In the genomic region with DNA sequence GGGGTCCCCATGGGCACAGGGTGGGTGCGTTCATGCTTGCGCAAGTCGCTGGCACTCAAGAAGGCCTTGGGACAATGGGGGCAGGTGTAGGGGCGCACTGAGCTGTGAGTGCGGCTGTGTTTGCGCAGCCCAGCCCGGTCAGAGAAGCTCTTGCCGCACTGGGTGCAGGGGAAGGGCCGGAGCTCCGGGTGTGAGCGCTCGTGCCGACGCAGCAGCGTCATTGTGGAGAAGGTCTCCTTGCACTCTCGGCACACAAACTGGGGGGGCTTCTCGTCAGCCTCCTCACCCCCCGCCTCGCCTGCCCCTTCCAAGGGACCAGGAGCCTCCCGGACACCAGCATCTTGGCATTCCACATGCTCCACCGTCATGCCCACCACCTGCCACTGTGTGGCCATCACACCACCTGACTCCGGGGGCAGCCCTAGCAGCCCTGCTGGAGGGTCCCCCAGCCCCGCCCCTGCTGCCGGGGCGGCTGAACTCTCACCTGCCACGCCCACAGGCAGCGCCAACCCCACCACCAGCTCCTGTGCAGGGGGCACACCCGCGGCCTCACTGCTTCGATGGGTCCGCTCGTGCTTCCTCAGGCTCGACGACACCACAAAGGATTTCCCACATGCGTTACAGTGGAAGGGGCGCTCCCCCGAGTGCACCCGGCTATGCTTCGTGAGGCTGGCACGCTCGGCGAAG, we compare ENCODE assay signal across 21 cellular contexts.
"Had no signal": no experiment of that assay in that cellular context is flagged by ENCODE, and none has a peak within 500 bp of the region (broad histone marks: within the 10 kb centered on the region; RNA-seq: fewer than 3 reads in every experiment).

No MANE protein-coding gene starts in this region.

- ATAC-seq: activated T-cell treated with anti-CD3 and anti-CD28 coated beads, Interleukin-2, amount 50 U/mL, for 72 hours; left lobe of liver had no signal

- H3K27me3 ChIP-seq: brain microvascular endothelial cell, thyroid gland had no signal

- DNase-seq: activated CD4-positive, alpha-beta T cell treated with anti-CD3 and anti-CD28 coated beads, Interleukin-2, amount 50 U/mL, for 1 hour; activated CD4-positive, CD25-positive, alpha-beta regulatory T cell treated with anti-CD3 and anti-CD28 coated beads, Interleukin-2, amount 50 U/mL, for 72 hours; activated effector memory CD4-positive, alpha-beta T cell treated with anti-CD3 and anti-CD28 coated beads, Interleukin-2, amount 50 U/mL, for 16 hours; activated naive CD4-positive, alpha-beta T cell treated with anti-CD3 and anti-CD28 coated beads, Interleukin-2, amount 50 U/mL, for 16 hours; activated T-cell treated with anti-CD3 and anti-CD28 coated beads, Interleukin-2, amount 50 U/mL, for 72 hours; aorta; brain microvascular endothelial cell; central memory CD4-positive, alpha-beta T cell; kidney; midbrain; stimulated activated CD4-positive, alpha-beta T cell treated with anti-CD3 and anti-CD28 coated beads, Interleukin-12 subunit alpha, Interleukin-12 subunit beta, amount 100 ng/mL, for 4 hours; stimulated activated CD4-positive, alpha-beta T cell treated with anti-CD3 and anti-CD28 coated beads, Interleukin-1b, Interleukin-23, amount 100 ng/mL, for 48 hours; stimulated activated CD8-positive, alpha-beta memory T cell treated with anti-CD3 and anti-CD28 coated beads, Interleukin-4, amount 100 ng/mL, for 48 hours; stimulated activated naive CD4-positive, alpha-beta T cell; SW 1271; T-helper 2 cell; thyroid gland had no signal

- H3K27ac ChIP-seq: brain microvascular endothelial cell, coronary artery, thyroid gland, VCaP had no signal

- H3K4me3 ChIP-seq: coronary artery, thyroid gland had no signal

- H3K9me3 ChIP-seq: thyroid gland had no signal

- H3K4me1 ChIP-seq: thyroid gland had no signal

- FAIRE-seq: frontal cortex, kidney had no signal
